ENCODE assay signal across 8 cellular contexts in genomic region chr1:153608742-153609584, GRCh38. TPM values are rescaled to one million over a fixed set of nuclear protein-coding genes. Genes with fewer than 3 reads are reported as not detected.
DNase-seq lines count a peak whose midpoint lies in the region; ATAC-seq and TF ChIP-seq lines count a peak whose summit lies in the region.

No MANE protein-coding gene starts in this region.

- H3F3A ChIP-seq in PC-3 (ENCODE audit: low read length, unreplicated experiment) = peaks cover 23% of the 10 kb centered on the region

- H2AK5ac ChIP-seq in mesenchymal stem cell (ENCODE audit: low read length, severe bottlenecking) = peak overlapping the region; percentile 95

- H3K9ac ChIP-seq in PC-3 (ENCODE audit: low read length) (peak overlapping the region; percentile 97), mesenchymal stem cell (ENCODE audit: low read length) (peak overlapping the region; percentile 87)

- no peak overlapping the region for H3K23ac ChIP-seq in mesenchymal stem cell (ENCODE audit: low read length in 2 of 2)

- peak overlapping the region; percentile 86 for H2BK120ac ChIP-seq in mesenchymal stem cell (ENCODE audit: low read depth, low read length)

- H3K4me1 ChIP-seq in PC-3 (ENCODE audit: insufficient read depth, low read length) (peaks cover 50% of the 10 kb centered on the region), mesenchymal stem cell (ENCODE audit: control insufficient read depth, insufficient read depth, low read depth, low read length) (peaks cover 46% of the 10 kb centered on the region), transverse colon (peaks cover 29 to 54% (median 41%) of the 10 kb centered on the region in 4 donors)

- H3K27ac ChIP-seq in PC-3 (ENCODE audit: low read length) (peak overlapping the region; percentile 100), mesenchymal stem cell (ENCODE audit: low read length, poor library complexity, severe bottlenecking) (peak overlapping the region; percentile 93), transverse colon (peak overlapping the region; percentile 89 to 97 (median 92))

- intact Hi-C loops in PC-3 (cut with micrococcal nuclease) = loop anchor here (1.0 to 2.0 kb wide), 4 partner anchors 36 to 76 kb away; partner anchors contain the start of gene ILF2
- intact Hi-C loops in transverse colon (cut with DNase I; ENCODE audit: low total_unique reads) = no loop called here

- H3K4me2 ChIP-seq in PC-3 (ENCODE audit: low read length) (peak overlapping the region; percentile 95), mesenchymal stem cell (ENCODE audit: low read length, poor library complexity, severe bottlenecking) (peak overlapping the region; percentile 69)

- in situ Hi-C loops in transverse colon (cut with MboI; ENCODE audit: low pct_ligation_motif_present in 1 of 4, low pct_unique_long_range_greater_than_20kb in 1 of 4, low sequenced_read_pairs in 3 of 4) = no loop called here

- H3K4me3 ChIP-seq in PC-3 (ENCODE audit: low read length) = peak overlapping the region; percentile 68
- H3K4me3 ChIP-seq in mesenchymal stem cell (ENCODE audit: insufficient read depth in 1 of 2, low read depth in 1 of 2, low read length in 2 of 2) = peak overlapping the region; percentile 53 to 78
- peak overlapping the region in 2 of 4 donors; percentile 25 to 32 for H3K4me3 ChIP-seq in transverse colon

- peaks cover 15% of the 10 kb centered on the region for H3K27me3 Mint-ChIP-seq in endothelial cell (ENCODE audit: unreplicated experiment)

- peak; percentile 58 for ATAC-seq in PC-3

- H3K18ac ChIP-seq in mesenchymal stem cell (ENCODE audit: low read depth in 1 of 2, low read length in 2 of 2) = peak overlapping the region; percentile 67 to 93

- peaks cover 56% of the 10 kb centered on the region for H3K4me1 Mint-ChIP-seq in endothelial cell (ENCODE audit: unreplicated experiment)

- no peak for TF ChIP-seq EP300 in transverse colon (IDR thresholded peaks at IDR 0.05; ENCODE audit: low read depth)

- H3K4ac ChIP-seq in mesenchymal stem cell (ENCODE audit: low read depth in 1 of 2, low read length in 2 of 2) = peak overlapping the region; percentile 71 to 83

- peak overlapping the region; percentile 64 for H2BK15ac ChIP-seq in mesenchymal stem cell (ENCODE audit: low read depth, poor library complexity, severe bottlenecking)

- POLR2A ChIA-PET in PC-3 (lab: Charles Lee; ENCODE audit: unreplicated experiment) = interaction anchor here (0.9 to 1.8 kb wide), 2 partner anchors 18 to 25 kb away, joined by 4 to 7 read pairs; partner anchors contain the start of genes CHTOP and S100A13

- peaks cover 14% of the 10 kb centered on the region for H3K36me3 Mint-ChIP-seq in endothelial cell (ENCODE audit: low read depth, unreplicated experiment)

- H2BK12ac ChIP-seq in mesenchymal stem cell (ENCODE audit: low read length in 2 of 2) = peak overlapping the region; percentile 28 to 88

- H3K14ac ChIP-seq in mesenchymal stem cell (ENCODE audit: low read length in 2 of 2) = peak overlapping the region; percentile 37 to 69

- H3K79me1 ChIP-seq in mesenchymal stem cell (replicated peaks; ENCODE audit: low read length, poor library complexity, severe bottlenecking) = peaks cover 14% of the 10 kb centered on the region

- H2AFZ ChIP-seq in PC-3 (ENCODE audit: low read length) (no peak overlapping the region), mesenchymal stem cell (ENCODE audit: low read depth, low read length) (no peak overlapping the region)

- TF ChIP-seq CTCF in AG09319 (IDR thresholded peaks at IDR 0.05; ENCODE audit: low read depth, low read length) (no peak), PC-3 (conservative IDR thresholded peaks at IDR 0.05; ENCODE audit: low read depth, low read length) (no peak), endothelial cell (IDR thresholded peaks at IDR 0.05; ENCODE audit: unreplicated experiment) (no peak), transverse colon (IDR thresholded peaks at IDR 0.05) (no peak)

- peaks cover 39% of the 10 kb centered on the region for H3K36me3 ChIP-seq in PC-3 (ENCODE audit: low read depth, low read length)
- H3K36me3 ChIP-seq in mesenchymal stem cell (ENCODE audit: control insufficient read depth in 1 of 2, insufficient read depth in 2 of 2, low read depth in 1 of 2, low read length in 2 of 2) = peaks cover 30 to 49% of the 10 kb centered on the region in 2 experiments
- peaks cover 0 to 19% (median 3%) of the 10 kb centered on the region in 4 donors for H3K36me3 ChIP-seq in transverse colon

- no peaks in the 10 kb centered on the region for H4K20me1 ChIP-seq in PC-3 (ENCODE audit: low read length)

- H3K4me3 Mint-ChIP-seq in endothelial cell (ENCODE audit: unreplicated experiment) = peak overlapping the region; percentile 98

- H3K9me3 Mint-ChIP-seq in endothelial cell (ENCODE audit: unreplicated experiment) = no peaks in the 10 kb centered on the region

- peak; percentile 41 for TF ChIP-seq POLR2A in transverse colon (IDR thresholded peaks at IDR 0.05)

- CTCF ChIA-PET in PC-3 (lab: Charles Lee) = interaction anchor here (2.5 kb wide), 1 partner anchor 37 kb away, joined by 9 read pairs; no protein-coding TSS in a partner anchor

- peak overlapping the region; percentile 60 for H2BK5ac ChIP-seq in mesenchymal stem cell (ENCODE audit: low read depth, low read length, poor library complexity, severe bottlenecking)

- BruUV-seq in PC-3 (replicated peaks; lab: Mats Ljungman, UMichigan) = no TSS peak

- H3K27ac Mint-ChIP-seq in endothelial cell (ENCODE audit: unreplicated experiment) = peak overlapping the region; percentile 100

- peak overlapping the region; percentile 88 for H4K91ac ChIP-seq in mesenchymal stem cell (ENCODE audit: low read length)

- H3K9me3 ChIP-seq in PC-3 (ENCODE audit: low read length) (no peaks in the 10 kb centered on the region), mesenchymal stem cell (ENCODE audit: control insufficient read depth, low read length) (no peaks in the 10 kb centered on the region), transverse colon (no peaks in the 10 kb centered on the region)

- H3K79me2 ChIP-seq in PC-3 (ENCODE audit: low read length) = peaks cover 69% of the 10 kb centered on the region

- 20% methylated on average over 18 of the region's 19 CpGs for WGBS in mesenchymal stem cell
- 36 to 43% methylated on average over 1 to 19 of the region's 19 CpGs for WGBS in transverse colon (ENCODE audit: low coverage in 1 of 2), 2 donors

- peak; percentile 58 for DNase-seq in AG09319 (ENCODE audit: extremely low read depth, low read depth)
- DNase-seq in PC-3 = peak; percentile 99
- DNase-seq in endothelial cell (ENCODE audit: low spot score) = peak; percentile 80
- peak; percentile 94 for DNase-seq in mesenchymal stem cell
- DNase-seq in transverse colon = peak; percentile 88
- DNase-seq in activated T-cell treated with anti-CD3 and anti-CD28 coated beads for 4 hours = no peak
- DNase-seq in COR-L47 (lab: John Stamatoyannopoulos, UW) = no peak
- DNase-seq in NCI-H2227 treated with DMSO at 0.1 percent for 48 hours (lab: John Stamatoyannopoulos, UW) = no peak

- H3K9me2 ChIP-seq in PC-3 (replicated peaks; ENCODE audit: low read length) = no peaks in the 10 kb centered on the region

- no peaks in the 10 kb centered on the region for H3K27me3 ChIP-seq in PC-3 (ENCODE audit: low read length)
- H3K27me3 ChIP-seq in mesenchymal stem cell (ENCODE audit: control insufficient read depth in 1 of 2, insufficient read depth in 1 of 2, low read length in 2 of 2) = no peaks in the 10 kb centered on the region
- no peaks in the 10 kb centered on the region for H3K27me3 ChIP-seq in transverse colon

- peak overlapping the region; percentile 91 for H4K8ac ChIP-seq in mesenchymal stem cell (ENCODE audit: low read length)

RNA-seq across cellular contexts. Expression of gene S100A16, which starts 4.0 kb away (rescaled TPM):
- total RNA-seq in PC-3 (2014; rRNA removed) (1,254 and 1,288 TPM in 2 replicates), endothelial cell (ENCODE audit: unreplicated experiment) (363 TPM), transverse colon (100 to 1,000 TPM; 181 to 223 (median 196) TPM)
- 123 TPM for polyA plus RNA-seq in mesenchymal stem cell (2013, experiment 1 of 2)
- polyA plus RNA-seq in mesenchymal stem cell (2013, experiment 2 of 2) = 128 TPM

RNA-seq across cellular contexts. Expression of gene S100A14, which starts 7.2 kb away (rescaled TPM):
- total RNA-seq in PC-3 (2014; rRNA removed) (462 and 536 TPM in 2 replicates), endothelial cell (ENCODE audit: unreplicated experiment) (not detected), transverse colon (100 to 1,000 TPM; 134 to 514 (median 437) TPM)
- 0.07 TPM for polyA plus RNA-seq in mesenchymal stem cell (2013, experiment 1 of 2)
- not detected for polyA plus RNA-seq in mesenchymal stem cell (2013, experiment 2 of 2)

RNA-seq across cellular contexts. Expression of gene S100A13, which starts 18.3 kb away (rescaled TPM):
- 307 and 350 TPM in 2 replicates for total RNA-seq in PC-3 (2014; rRNA removed)
- total RNA-seq in endothelial cell (ENCODE audit: unreplicated experiment) = 152 TPM
- 420 TPM for polyA plus RNA-seq in mesenchymal stem cell (2013, experiment 1 of 2)
- 417 TPM for polyA plus RNA-seq in mesenchymal stem cell (2013, experiment 2 of 2)
- total RNA-seq in transverse colon = 10 to 100 TPM; 33.8 to 67.8 (median 45.5) TPM

RNA-seq across cellular contexts. Expression of gene S100A1, which starts 19.3 kb away (rescaled TPM):
- total RNA-seq in PC-3 (2014; rRNA removed) (0.29 TPM in 1 of 2 replicates, not detected in the other), endothelial cell (ENCODE audit: unreplicated experiment) (not detected), transverse colon (1 to 10 TPM in 2 of 4 donors, not detected in 2; 3.7 to 4.4 TPM)
- 0.29 TPM for polyA plus RNA-seq in mesenchymal stem cell (2013, experiment 1 of 2)
- 0.25 TPM for polyA plus RNA-seq in mesenchymal stem cell (2013, experiment 2 of 2)

RNA-seq across cellular contexts. Expression of gene CHTOP, which starts 24.9 kb away (rescaled TPM):
- total RNA-seq in PC-3 (2014; rRNA removed) (101 and 112 TPM in 2 replicates), endothelial cell (ENCODE audit: unreplicated experiment) (59.3 TPM), transverse colon (10 to 100 TPM; 35.2 to 86.1 (median 65.2) TPM)
- 33.6 TPM for polyA plus RNA-seq in mesenchymal stem cell (2013, experiment 1 of 2)
- polyA plus RNA-seq in mesenchymal stem cell (2013, experiment 2 of 2) = 34.1 TPM

Comparison
In these comparisons a context has a peak if more than half of its experiments do, and no peak if none do; other contexts are left out.
1. DNase-seq: peak in AG09319 (single experiment), PC-3 (single experiment), endothelial cell (single experiment), mesenchymal stem cell (single experiment) and transverse colon (single experiment); none in activated T-cell treated with anti-CD3 and anti-CD28 coated beads for 4 hours (single experiment), COR-L47 (single experiment) and NCI-H2227 treated with DMSO at 0.1 percent for 48 hours (single experiment).
2. RNA of gene S100A14, which starts 7.2 kb away (total RNA-seq): 134 to 514 TPM in transverse colon and 462 to 536 TPM in PC-3; not detected in endothelial cell (single experiment); every median in the first group is over 100 times any median in the second.
3. Peak in every context shown above with its lines, with median percentiles within 50 percentile points of each other: H3K27ac ChIP-seq.